2 cellular contexts compared by ENCODE assay signal in the genomic region with DNA sequence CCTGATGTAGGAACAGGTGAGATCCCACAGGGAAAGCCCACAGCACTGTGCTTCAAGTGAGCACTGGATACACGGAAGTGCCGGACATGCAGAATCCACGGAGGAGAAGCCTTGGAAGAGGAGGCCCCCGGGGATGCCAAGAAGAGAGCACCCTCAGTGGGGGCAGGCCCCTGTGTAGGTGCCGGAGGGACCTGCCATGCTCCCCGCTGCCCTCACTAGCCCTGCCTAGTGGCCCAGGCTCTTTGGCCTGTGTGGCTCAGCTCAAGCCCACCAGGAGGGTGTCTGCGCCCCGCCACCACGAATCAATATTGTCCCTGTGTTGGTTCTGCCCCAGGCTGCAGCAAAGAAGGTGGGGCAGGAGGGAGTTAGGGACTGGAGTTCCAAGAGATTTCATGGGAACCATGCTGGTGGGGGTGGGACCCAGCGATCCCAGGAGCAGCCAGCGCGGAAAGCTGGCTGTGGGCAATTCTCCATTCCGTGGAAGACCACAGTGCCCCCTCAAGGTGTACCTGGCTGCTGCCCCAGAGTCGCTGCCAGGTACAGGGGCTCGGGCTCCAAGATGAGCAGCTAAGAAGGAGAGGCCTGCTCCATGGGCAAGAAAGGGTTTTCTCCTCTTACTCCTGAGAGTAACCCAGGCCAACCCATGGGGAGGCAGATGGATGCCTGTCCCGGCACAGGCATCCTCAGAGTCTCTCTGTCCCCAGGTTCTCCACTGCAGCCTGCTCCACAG.
TF ChIP-seq lines count a peak whose summit lies in the region.

No MANE protein-coding gene starts in this region.

TF ChIP-seq in GM23338, 12 proteins besides CTCF, POLR2A, EP300 and RAD21 (continued from another document):
- TF ChIP-seq NANOG (IDR thresholded peaks at IDR 0.05; ENCODE audit: borderline replicate concordance) (no peak), ZNF114 (CRISPR knock-in tag; IDR thresholded peaks at IDR 0.05) (no peak), EZH2phosphoT487 (IDR thresholded peaks at IDR 0.05; ENCODE audit: unreplicated experiment) (no peak), REST (IDR thresholded peaks at IDR 0.05; ENCODE audit: unreplicated experiment) (no peak), EZH2 (IDR thresholded peaks at IDR 0.05; ENCODE audit: low read depth, unreplicated experiment) (no peak), CREB1 (CRISPR knock-in tag; IDR thresholded peaks at IDR 0.05; ENCODE audit: low read depth) (no peak), ZNF462 (CRISPR knock-in tag; IDR thresholded peaks at IDR 0.05) (no peak), JUNB (IDR thresholded peaks at IDR 0.05; ENCODE audit: unreplicated experiment) (no peak), STAT1 (IDR thresholded peaks at IDR 0.05; ENCODE audit: unreplicated experiment) (no peak)

TF ChIP-seq in HCT116, 20 proteins besides CTCF, POLR2A, EP300 and RAD21 (continued from another document):
- TF ChIP-seq, protein P1, sequence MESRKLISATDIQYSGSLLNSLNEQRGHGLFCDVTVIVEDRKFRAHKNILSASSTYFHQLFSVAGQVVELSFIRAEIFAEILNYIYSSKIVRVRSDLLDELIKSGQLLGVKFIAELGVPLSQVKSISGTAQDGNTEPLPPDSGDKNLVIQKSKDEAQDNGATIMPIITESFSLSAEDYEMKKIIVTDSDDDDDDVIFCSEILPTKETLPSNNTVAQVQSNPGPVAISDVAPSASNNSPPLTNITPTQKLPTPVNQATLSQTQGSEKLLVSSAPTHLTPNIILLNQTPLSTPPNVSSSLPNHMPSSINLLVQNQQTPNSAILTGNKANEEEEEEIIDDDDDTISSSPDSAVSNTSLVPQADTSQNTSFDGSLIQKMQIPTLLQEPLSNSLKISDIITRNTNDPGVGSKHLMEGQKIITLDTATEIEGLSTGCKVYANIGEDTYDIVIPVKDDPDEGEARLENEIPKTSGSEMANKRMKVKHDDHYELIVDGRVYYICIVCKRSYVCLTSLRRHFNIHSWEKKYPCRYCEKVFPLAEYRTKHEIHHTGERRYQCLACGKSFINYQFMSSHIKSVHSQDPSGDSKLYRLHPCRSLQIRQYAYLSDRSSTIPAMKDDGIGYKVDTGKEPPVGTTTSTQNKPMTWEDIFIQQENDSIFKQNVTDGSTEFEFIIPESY (IDR thresholded peaks at IDR 0.05; ENCODE audit: extremely low read depth, insufficient replicate concordance, low read length), result no peak
TF ChIP-seq in HCT116: peak in this region for 0.
